ENCODE assay signal across 22 cellular contexts in genomic region chr14:87483651-87484260, GRCh38.
DNase-seq lines count a peak whose midpoint lies in the region; ATAC-seq and TF ChIP-seq lines count a peak whose summit lies in the region.
"Had no signal": no experiment of that assay in that cellular context is flagged by ENCODE, and none has a peak within 500 bp of the region (broad histone marks: within the 10 kb centered on the region; RNA-seq: fewer than 3 reads in every experiment).

No MANE protein-coding gene starts in this region.

- H3K27ac ChIP-seq in osteoblast (ENCODE audit: low read depth, low read length): no peak overlapping the region
- H3K27ac ChIP-seq: dorsolateral prefrontal cortex, heart right ventricle, prostate gland had no signal

- TF ChIP-seq CTCF in epithelial cell of esophagus (IDR thresholded peaks at IDR 0.05; ENCODE audit: insufficient read depth, low read depth, low read length, missing control alignments) (no peak), lower leg skin (IDR thresholded peaks at IDR 0.05) (no peak), osteoblast (IDR thresholded peaks at IDR 0.05; ENCODE audit: extremely low read depth, low read depth, low read length) (no peak)

- no peak overlapping the region for H2AFZ ChIP-seq in osteoblast (ENCODE audit: low read length)

- H3K4me3 ChIP-seq in epithelial cell of esophagus (ENCODE audit: low read length): no peak overlapping the region
- peak overlapping the region; percentile 3 for H3K4me3 ChIP-seq in lower leg skin (ENCODE audit: low read depth, poor library complexity, severe bottlenecking)
- H3K4me3 ChIP-seq in osteoblast (ENCODE audit: insufficient read depth, low read length): no peak overlapping the region
- H3K4me3 ChIP-seq: dorsolateral prefrontal cortex, heart right ventricle, prostate gland had no signal

- H3K27me3 ChIP-seq in osteoblast (ENCODE audit: insufficient read depth, low read length): no peaks in the 10 kb centered on the region
- H3K27me3 ChIP-seq: dorsolateral prefrontal cortex, heart right ventricle had no signal

- peaks cover 4% of the 10 kb centered on the region for H3K9me3 ChIP-seq in osteoblast (ENCODE audit: low read depth, low read length)
- H3K9me3 ChIP-seq: prostate gland had no signal

- no peak for ATAC-seq in Right ventricle myocardium inferior
- ATAC-seq: heart right ventricle, T-helper 17 cell had no signal

- DNase-seq in AG08395 (ENCODE audit: low spot score) (peak; percentile 3), NCI-H69 (lab: John Stamatoyannopoulos, UW) (peak; percentile 31), epithelial cell of esophagus (ENCODE audit: low read depth) (peak; percentile 82), lower leg skin (ENCODE audit: low spot score in 2 of 2) (no peak), osteoblast (ENCODE audit: insufficient read length, low spot score, missing footprints) (no peak), Right ventricle myocardium inferior (ENCODE audit: missing footprints) (no peak), SKM-1 (lab: John Stamatoyannopoulos, UW; ENCODE audit: unreplicated experiment) (no peak), LoVo (ENCODE audit: low spot score) (no peak)
- DNase-seq: activated CD4-positive, alpha-beta memory T cell treated with anti-CD3 and anti-CD28 coated beads, Interleukin-2, amount 10 ng/mL, durations not matched to agents 7 days and 5 days; activated naive CD4-positive, alpha-beta T cell treated with anti-CD3 and anti-CD28 coated beads, Interleukin-2, amount 50 U/mL, for 16 hours; activated T-cell treated with anti-CD3 and anti-CD28 coated beads, Interleukin-2, amount 50 U/mL, for 1 hour; CD4-positive, alpha-beta T cell; DMS79 treated with DMSO at 0.1 percent for 48 hours; dorsolateral prefrontal cortex; erythroblast; heart right ventricle; midbrain; NCI-H2029; nephron progenitor cell; SHP77; T-helper 17 cell had no signal

- no peaks in the 10 kb centered on the region for H3K4me1 ChIP-seq in osteoblast (ENCODE audit: insufficient read depth, low read length)
- H3K4me1 ChIP-seq: heart right ventricle, prostate gland had no signal

- no peaks in the 10 kb centered on the region for H4K20me1 ChIP-seq in osteoblast (ENCODE audit: insufficient read depth, low read length)

- no peak overlapping the region for H3K4me2 ChIP-seq in osteoblast (ENCODE audit: insufficient read depth, low read length)

- intact Hi-C loops in lower leg skin (cut with DNase I; ENCODE audit: low total_unique reads) (no loop called here), Right ventricle myocardium inferior (cut with DNase I) (no loop called here)

- WGBS in lower leg skin, 2 donors: 79 to 81% methylated on average over 6 of the region's 6 CpGs

- no peak for TF ChIP-seq POLR2A in lower leg skin (IDR thresholded peaks at IDR 0.05)

- H3K79me2 ChIP-seq in osteoblast (ENCODE audit: insufficient read depth, low read length): no peaks in the 10 kb centered on the region

- H3K36me3 ChIP-seq in osteoblast (ENCODE audit: insufficient read depth, low read length): no peaks in the 10 kb centered on the region
- H3K36me3 ChIP-seq: heart right ventricle, prostate gland had no signal

Comparison
In these comparisons a context has a peak if more than half of its experiments do, and no peak if none do; other contexts are left out.
1. DNase-seq: peak in AG08395 (single experiment), NCI-H69 (single experiment) and epithelial cell of esophagus (single experiment); none in lower leg skin (0 of 2), osteoblast (single experiment), Right ventricle myocardium inferior (single experiment), SKM-1 (single experiment) and LoVo (single experiment).